ENCODE assay signal across 16 cellular contexts in genomic region chr14:31252865-31253264, GRCh38. TPM values are rescaled to one million over a fixed set of nuclear protein-coding genes. Genes with fewer than 3 reads are reported as not detected.
DNase-seq lines count a peak whose midpoint lies in the region; ATAC-seq and TF ChIP-seq lines count a peak whose summit lies in the region.
"Had no signal": no experiment of that assay in that cellular context is flagged by ENCODE, and none has a peak within 500 bp of the region (broad histone marks: within the 10 kb centered on the region; RNA-seq: fewer than 3 reads in every experiment).

No MANE protein-coding gene starts in this region.

- no peaks in the 10 kb centered on the region for H3K9me3 Mint-ChIP-seq in activated CD8-positive, alpha-beta memory T cell treated with anti-CD3 and anti-CD28 coated beads, Interleukin-2, amount 10 ng/mL, durations not matched to agents 7 days and 5 days (ENCODE audit: low read depth)
- H3K9me3 Mint-ChIP-seq: CD4-positive, alpha-beta memory T cell had no signal

- no peak overlapping the region for H4K5ac ChIP-seq in IMR-90 (ENCODE audit: low read depth, low read length)

- H3K23ac ChIP-seq in IMR-90 (ENCODE audit: low read depth, low read length): no peak overlapping the region

- no peaks in the 10 kb centered on the region for H3K4me1 Mint-ChIP-seq in activated CD8-positive, alpha-beta memory T cell treated with anti-CD3 and anti-CD28 coated beads, Interleukin-2, amount 10 ng/mL, durations not matched to agents 7 days and 5 days

- in situ Hi-C loops in IMR-90 (cut with MboI; ENCODE audit: low sequenced_read_pairs): no loop called here

- H3K27ac ChIP-seq in IMR-90 (ENCODE audit: insufficient read depth, low read length) (no peak overlapping the region), Karpas-422 (ENCODE audit: low read length) (no peak overlapping the region), right lobe of liver (no peak overlapping the region), osteoblast (ENCODE audit: low read depth, low read length) (no peak overlapping the region)
- H3K27ac ChIP-seq: GM23248 had no signal

- intact Hi-C loops in IMR-90 (cut with micrococcal nuclease) (no loop called here), right lobe of liver (cut with DNase I) (no loop called here)

- H2BK15ac ChIP-seq in IMR-90 (ENCODE audit: low read depth, low read length): no peak overlapping the region

- dilution Hi-C loops in IMR-90 (cut with HindIII; ENCODE audit: low sequenced_read_pairs, unreplicated experiment): no loop called here

- no peak for TF ChIP-seq POLR2A in IMR-90 (IDR thresholded peaks at IDR 0.05; ENCODE audit: low read depth, low read length)
- TF ChIP-seq POLR2A in right lobe of liver (IDR thresholded peaks at IDR 0.05): no peak

- no peak for TF ChIP-seq CTCF in IMR-90 (conservative IDR thresholded peaks at IDR 0.05; ENCODE audit: low read depth, low read length)
- TF ChIP-seq CTCF in right lobe of liver (IDR thresholded peaks at IDR 0.05): no peak
- TF ChIP-seq CTCF in osteoblast (IDR thresholded peaks at IDR 0.05; ENCODE audit: extremely low read depth, low read depth, low read length): no peak

- H3K36me3 Mint-ChIP-seq in activated CD8-positive, alpha-beta memory T cell treated with anti-CD3 and anti-CD28 coated beads, Interleukin-2, amount 10 ng/mL, durations not matched to agents 7 days and 5 days: no peaks in the 10 kb centered on the region
- H3K36me3 Mint-ChIP-seq: CD4-positive, alpha-beta memory T cell had no signal

- H4K91ac ChIP-seq in IMR-90 (ENCODE audit: insufficient read depth, low read depth, low read length): no peak overlapping the region

- H3K4me3 ChIP-seq in IMR-90 (ENCODE audit: insufficient read depth, low read depth, low read length) (no peak overlapping the region), Karpas-422 (ENCODE audit: low read length) (no peak overlapping the region), right lobe of liver (no peak overlapping the region), osteoblast (ENCODE audit: insufficient read depth, low read length) (no peak overlapping the region)
- H3K4me3 ChIP-seq: GM23248 had no signal

- no peak overlapping the region for H4K8ac ChIP-seq in IMR-90 (ENCODE audit: low read depth in 2 of 2, low read length in 2 of 2)

- H3K4me1 ChIP-seq in IMR-90 (ENCODE audit: control insufficient read depth, insufficient read depth, low read length): no peaks in the 10 kb centered on the region
- peaks cover 5% of the 10 kb centered on the region for H3K4me1 ChIP-seq in Karpas-422 (ENCODE audit: low read length)
- H3K4me1 ChIP-seq in right lobe of liver: peaks cover 0 to 18% (median 6%) of the 10 kb centered on the region in 4 donors
- no peaks in the 10 kb centered on the region for H3K4me1 ChIP-seq in osteoblast (ENCODE audit: insufficient read depth, low read length)

- no peak overlapping the region; the same call in 1 of the 2 replicates for H3K4ac ChIP-seq in IMR-90 (ENCODE audit: low read depth, low read length)

- no peak overlapping the region for H3K56ac ChIP-seq in IMR-90 (ENCODE audit: extremely low read depth, insufficient read depth, low read length)

- H3K79me2 ChIP-seq in Karpas-422 (ENCODE audit: low read length) (no peaks in the 10 kb centered on the region), osteoblast (ENCODE audit: insufficient read depth, low read length) (no peaks in the 10 kb centered on the region)

- H2BK20ac ChIP-seq in IMR-90 (ENCODE audit: low read depth, low read length): no peak overlapping the region

- BruUV-seq in IMR-90 (replicated peaks; lab: Mats Ljungman, UMichigan): no TSS peak

- no peak overlapping the region for H2AK5ac ChIP-seq in IMR-90 (ENCODE audit: low read depth, low read length)

- no peak overlapping the region for H3K14ac ChIP-seq in IMR-90 (replicated peaks; ENCODE audit: low read depth, low read length)

- no peaks in the 10 kb centered on the region for H3K9me1 ChIP-seq in IMR-90 (ENCODE audit: insufficient read depth, low read length)

- H3K36me3 ChIP-seq in IMR-90 (ENCODE audit: control insufficient read depth, insufficient read depth, low read length): no peaks in the 10 kb centered on the region
- no peaks in the 10 kb centered on the region for H3K36me3 ChIP-seq in Karpas-422 (ENCODE audit: insufficient read depth, low read length)
- no peaks in the 10 kb centered on the region for H3K36me3 ChIP-seq in right lobe of liver
- no peaks in the 10 kb centered on the region for H3K36me3 ChIP-seq in osteoblast (ENCODE audit: insufficient read depth, low read length)

- no peaks in the 10 kb centered on the region for H3K9me2 ChIP-seq in Karpas-422 (replicated peaks; ENCODE audit: insufficient read depth, low read length)

- H2BK5ac ChIP-seq in IMR-90 (ENCODE audit: low read depth, low read length, poor library complexity, severe bottlenecking): no peak overlapping the region

- H3K27me3 Mint-ChIP-seq in activated CD8-positive, alpha-beta memory T cell treated with anti-CD3 and anti-CD28 coated beads, Interleukin-2, amount 10 ng/mL, durations not matched to agents 7 days and 5 days: no peaks in the 10 kb centered on the region
- H3K27me3 Mint-ChIP-seq: CD4-positive, alpha-beta memory T cell had no signal

- H4K20me1 ChIP-seq in IMR-90 (ENCODE audit: insufficient read depth, low read length) (no peaks in the 10 kb centered on the region), Karpas-422 (ENCODE audit: insufficient read depth, low read depth, low read length) (no peaks in the 10 kb centered on the region), osteoblast (ENCODE audit: insufficient read depth, low read length) (no peaks in the 10 kb centered on the region)

- no peak overlapping the region for H2AFZ ChIP-seq in IMR-90 (replicated peaks; ENCODE audit: low read length, poor library complexity)
- no peak overlapping the region for H2AFZ ChIP-seq in Karpas-422 (ENCODE audit: low read length)
- H2AFZ ChIP-seq in osteoblast (ENCODE audit: low read length): no peak overlapping the region
- H2AFZ ChIP-seq: GM23248 had no signal

- WGBS in IMR-90 (ENCODE audit: extremely low coverage in 2 of 2, insufficient read length in 1 of 2), 2 experiments: no CpG with 5 or more reads among the region's 1 CpG
- no CpG with 5 or more reads among the region's 1 CpG for WGBS in right lobe of liver (ENCODE audit: insufficient coverage, low coverage, low lambda C conversion rate, missing lambda C conversion rate)

- H3K27me3 ChIP-seq in IMR-90 (ENCODE audit: control insufficient read depth, insufficient read depth, low read length) (no peaks in the 10 kb centered on the region), Karpas-422 (ENCODE audit: low read length) (no peaks in the 10 kb centered on the region), right lobe of liver (no peaks in the 10 kb centered on the region), osteoblast (ENCODE audit: insufficient read depth, low read length) (no peaks in the 10 kb centered on the region)

- no peak overlapping the region for H3K4me3 Mint-ChIP-seq in activated CD8-positive, alpha-beta memory T cell treated with anti-CD3 and anti-CD28 coated beads, Interleukin-2, amount 10 ng/mL, durations not matched to agents 7 days and 5 days
- H3K4me3 Mint-ChIP-seq: CD4-positive, alpha-beta memory T cell had no signal

- POLR2A ChIA-PET in IMR-90 (lab: Charles Lee; ENCODE audit: unreplicated experiment): no interaction called here

- no peak overlapping the region for H3K18ac ChIP-seq in IMR-90 (ENCODE audit: low read depth, low read length)

- ATAC-seq in IMR-90 (ENCODE audit: low read depth) (no peak), esophagus mucosa (peak; percentile 31), right lobe of liver (peak; percentile 58 to 77 (median 72))
- ATAC-seq in activated CD8-positive, alpha-beta memory T cell treated with anti-CD3 and anti-CD28 coated beads, Interleukin-2, amount 10 ng/mL, durations not matched to agents 7 days and 5 days: no peak

- CTCF ChIA-PET in IMR-90 (lab: Yijun Ruan, JAX): interaction anchor here (0.6 kb wide), 1 partner anchor 864 kb away, joined by 3 read pairs; no protein-coding TSS in a partner anchor
- CTCF ChIA-PET in activated CD8-positive, alpha-beta memory T cell treated with anti-CD3 and anti-CD28 coated beads, Interleukin-2, amount 10 ng/mL, durations not matched to agents 7 days and 5 days (lab: Charles Lee): no interaction called here

- H3K9me3 ChIP-seq in IMR-90 (ENCODE audit: control insufficient read depth, insufficient read depth, low read length): no peaks in the 10 kb centered on the region
- H3K9me3 ChIP-seq in Karpas-422 (ENCODE audit: low read length): no peaks in the 10 kb centered on the region
- H3K9me3 ChIP-seq in right lobe of liver: no peaks in the 10 kb centered on the region
- no peaks in the 10 kb centered on the region for H3K9me3 ChIP-seq in osteoblast (ENCODE audit: low read depth, low read length)

- DNase-seq in IMR-90: no peak
- DNase-seq in Karpas-422: peak; percentile 56
- no peak for DNase-seq in right lobe of liver
- DNase-seq in NCI-H1417 treated with DMSO at 0.1 percent for 48 hours (lab: John Stamatoyannopoulos, UW): no peak
- no peak for DNase-seq in activated CD8-positive, alpha-beta memory T cell treated with anti-CD3 and anti-CD28 coated beads, Interleukin-2, amount 10 ng/mL, durations not matched to agents 7 days and 5 days
- DNase-seq in osteoblast (ENCODE audit: insufficient read length, low spot score, missing footprints): no peak
- DNase-seq: C1 segment of cervical spinal cord; Calu3; CD4-positive, alpha-beta memory T cell; COR-L47; DMS53; DND-41; GM23248; H7; HCEC 1CT had no signal

- no peak overlapping the region for H3K27ac Mint-ChIP-seq in activated CD8-positive, alpha-beta memory T cell treated with anti-CD3 and anti-CD28 coated beads, Interleukin-2, amount 10 ng/mL, durations not matched to agents 7 days and 5 days
- H3K27ac Mint-ChIP-seq: CD4-positive, alpha-beta memory T cell had no signal

- no peak overlapping the region for H3K9ac ChIP-seq in IMR-90 (ENCODE audit: low read depth, low read length)
- no peak overlapping the region for H3K9ac ChIP-seq in Karpas-422 (ENCODE audit: low read length)
- H3K9ac ChIP-seq: GM23248 had no signal

- H2AK9ac ChIP-seq in IMR-90 (replicated peaks; ENCODE audit: low read depth, low read length, poor library complexity): peak overlapping the region; percentile 15

- H3K79me1 ChIP-seq in IMR-90 (ENCODE audit: low read depth in 1 of 2, low read length in 2 of 2): no peaks in the 10 kb centered on the region

- no peak for TF ChIP-seq RAD21 in IMR-90 (IDR thresholded peaks at IDR 0.05; ENCODE audit: low read length)

- no peak overlapping the region for H2BK120ac ChIP-seq in IMR-90 (ENCODE audit: low read depth, low read length)

- H3K4me2 ChIP-seq in IMR-90 (ENCODE audit: low read depth, low read length) (no peak overlapping the region), Karpas-422 (ENCODE audit: low read depth, low read length, poor library complexity, severe bottlenecking) (no peak overlapping the region), osteoblast (ENCODE audit: insufficient read depth, low read length) (no peak overlapping the region)

RNA-seq across cellular contexts. Expression of gene HECTD1, which starts 45.3 kb away (rescaled TPM):
- total RNA-seq in IMR-90 (2012; rRNA removed) (222 and 228 TPM in 2 replicates), esophagus mucosa (174 TPM), right lobe of liver (100 to 1,000 TPM in 5 of 6 experiments, 10 to 100 TPM in 1; 77.2 to 167 (median 119) TPM), osteoblast (240 and 246 TPM in 2 replicates)
- polyA plus RNA-seq in IMR-90 (2012; rRNA removed): 48.5 and 48.8 TPM in 2 replicates
- polyA plus RNA-seq in IMR-90 (2012; cell fraction: cytosol; rRNA removed): 7.8 and 13.6 TPM in 2 replicates
- polyA plus RNA-seq in IMR-90 (2012; cell fraction: nucleus; rRNA removed; ENCODE audit: low replicate concordance): 22.3 and 106 TPM in 2 replicates
- total RNA-seq in Karpas-422 (2014; rRNA removed; shearing (Covaris generic); ENCODE audit: low replicate concordance): 314 and 317 TPM in 2 replicates
- total RNA-seq in activated CD8-positive, alpha-beta memory T cell treated with anti-CD3 and anti-CD28 coated beads, Interleukin-2, amount 10 ng/mL, durations not matched to agents 7 days and 5 days: 100 to 1,000 TPM in 1 of 2 experiments, 10 to 100 TPM in 1; 91.0 to 105 TPM

Comparison
In these comparisons a context has a peak if more than half of its experiments do, and no peak if none do; other contexts are left out.
1. ATAC-seq: peak in esophagus mucosa (single experiment) and right lobe of liver (4 of 4); none in IMR-90 (single experiment) and activated CD8-positive, alpha-beta memory T cell treated with anti-CD3 and anti-CD28 coated beads, Interleukin-2, amount 10 ng/mL, durations not matched to agents 7 days and 5 days (single experiment).